In the genomic region with DNA sequence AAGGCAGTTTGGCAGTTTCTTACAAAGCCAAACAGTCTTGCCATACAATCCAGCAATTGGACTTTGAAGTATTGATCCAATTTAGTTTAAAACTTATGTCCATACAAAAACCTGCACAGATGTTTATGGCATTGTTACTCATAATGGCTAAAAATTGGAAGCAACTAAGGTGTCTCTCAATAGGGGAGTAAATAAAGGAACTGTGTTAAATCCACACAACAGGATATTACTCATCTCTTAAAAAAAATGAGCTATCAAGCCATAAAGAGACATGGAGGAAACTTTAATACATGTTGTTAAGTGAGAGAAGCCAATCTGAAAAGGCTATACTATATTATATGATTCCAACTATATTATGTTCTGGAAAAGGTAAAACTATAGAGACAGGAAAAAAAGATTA, we compare ENCODE assay signal across 18 cellular contexts.
"Had no signal": no experiment of that assay in that cellular context is flagged by ENCODE, and none has a peak within 500 bp of the region (broad histone marks: within the 10 kb centered on the region; RNA-seq: fewer than 3 reads in every experiment).

No MANE protein-coding gene starts in this region.

- H3K4me3 ChIP-seq: body of pancreas, prostate gland, skin epidermis, stomach, thoracic aorta had no signal

- H3K27me3 ChIP-seq: body of pancreas, stomach had no signal

- H3K4me1 ChIP-seq: body of pancreas, prostate gland, stomach had no signal

- H3K9me3 ChIP-seq: body of pancreas, prostate gland, stomach, thoracic aorta had no signal

- DNase-seq: activated CD4-positive, alpha-beta T cell treated with anti-CD3 and anti-CD28 coated beads, Interleukin-2, amount 10 ng/mL, durations not matched to agents 7 days and 5 days; activated CD8-positive, alpha-beta memory T cell treated with anti-CD3 and anti-CD28 coated beads for 24 hours; activated T-cell treated with anti-CD3 and anti-CD28 coated beads for 4 hours; amniotic stem cell; body of pancreas; cerebellar nuclear complex; effector CD8-positive, alpha-beta T cell; foreskin melanocyte; kidney glomerular epithelial cell; mesendoderm; right cardiac atrium; stimulated activated CD4-positive, alpha-beta T cell treated with anti-CD3 and anti-CD28 coated beads, Interleukin-4, amount 100 ng/mL, for 4 hours; stimulated activated CD8-positive, alpha-beta memory T cell treated with anti-CD3 and anti-CD28 coated beads, Interleukin-4, amount 100 ng/mL, for 48 hours; stomach; T-helper 9 cell had no signal

- ATAC-seq: body of pancreas, right cardiac atrium had no signal

- H3K36me3 ChIP-seq: prostate gland, stomach, thoracic aorta had no signal

- H3K27ac ChIP-seq: body of pancreas, prostate gland, skin epidermis, stomach, thoracic aorta had no signal
